9 cellular contexts compared by ENCODE assay signal in the genomic region with DNA sequence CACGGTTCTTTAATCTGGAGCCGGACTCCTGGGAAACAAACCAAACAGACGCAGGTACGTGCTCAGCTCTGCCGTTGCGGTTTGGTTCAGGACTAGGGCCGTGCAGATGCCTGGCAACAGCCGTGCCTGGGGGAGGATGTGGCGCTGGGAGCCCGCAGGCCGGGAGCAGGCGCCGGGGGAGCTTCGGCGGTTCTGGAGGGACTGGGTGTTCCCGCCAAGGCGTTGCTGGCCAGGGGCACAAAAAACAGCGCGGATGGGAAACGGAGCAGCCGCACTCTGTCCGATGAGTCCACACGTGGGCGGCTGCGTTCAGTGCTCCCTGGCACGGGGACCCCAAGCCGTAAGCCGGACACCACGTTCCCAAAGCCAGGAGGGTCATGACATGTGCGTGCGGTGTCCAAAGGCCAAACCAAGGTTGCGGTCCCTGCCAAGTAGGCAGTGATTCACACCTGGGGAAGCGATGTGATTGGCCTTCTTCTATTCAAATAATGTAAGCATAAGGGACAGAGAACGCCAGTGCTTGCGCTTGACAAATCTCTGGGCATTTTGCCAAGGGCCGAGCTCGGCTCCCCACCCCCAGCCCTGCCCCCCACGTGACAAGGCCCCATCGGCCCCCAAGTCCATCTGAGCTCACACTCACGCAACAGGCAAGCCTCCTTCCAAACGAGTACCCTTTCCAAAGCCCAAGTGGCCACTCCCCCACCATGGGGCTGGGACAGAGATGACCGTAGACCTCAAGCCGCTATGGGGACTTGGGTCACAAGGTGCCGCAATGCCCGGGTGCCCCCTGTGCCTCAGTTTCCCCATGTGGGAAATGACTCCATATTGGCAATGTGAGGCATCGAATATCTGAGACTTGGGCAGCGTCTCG. TPM values are rescaled to one million over a fixed set of nuclear protein-coding genes. Genes with fewer than 3 reads are reported as not detected.
DNase-seq lines count a peak whose midpoint lies in the region; ATAC-seq and TF ChIP-seq lines count a peak whose summit lies in the region.
"Had no signal": no experiment of that assay in that cellular context is flagged by ENCODE, and none has a peak within 500 bp of the region (broad histone marks: within the 10 kb centered on the region; RNA-seq: fewer than 3 reads in every experiment).

No MANE protein-coding gene starts in this region.

- POLR2A ChIA-PET in IMR-90 (lab: Charles Lee; ENCODE audit: unreplicated experiment): interaction anchor here (0.6 kb wide), 1 partner anchor 9 kb away, joined by 3 read pairs; no protein-coding TSS in a partner anchor

- WGBS in IMR-90 (ENCODE audit: extremely low coverage in 2 of 2, insufficient read length in 1 of 2), 2 experiments: 35% methylated on average over 25 of the region's 48 CpGs; no CpG with 5 or more reads in 1 of the 2 experiments
- WGBS in lung, 2 donors: 67 to 81% methylated on average over 48 of the region's 48 CpGs

- H3K56ac ChIP-seq in IMR-90 (ENCODE audit: extremely low read depth, insufficient read depth, low read length): no peak overlapping the region

- peak overlapping the region; percentile 99 for H2AK5ac ChIP-seq in IMR-90 (ENCODE audit: low read depth, low read length)

- peak overlapping the region; percentile 93 for H3K4ac ChIP-seq in IMR-90 (ENCODE audit: low read depth, low read length)

- H2BK120ac ChIP-seq in IMR-90 (ENCODE audit: low read depth, low read length): peak overlapping the region; percentile 83

- H3K9me1 ChIP-seq in IMR-90 (ENCODE audit: insufficient read depth, low read length): peaks cover 13% of the 10 kb centered on the region

- H3K9ac ChIP-seq in BLaER1 (no peak overlapping the region), IMR-90 (ENCODE audit: low read depth, low read length) (no peak overlapping the region)

- ATAC-seq in IMR-90 (ENCODE audit: low read depth): no peak
- peak; percentile 43 for ATAC-seq in lung (ENCODE audit: insufficient read depth, low FRiP score)
- ATAC-seq in GM21786 (IDR thresholded peaks at IDR 0.05; ENCODE audit: unreplicated experiment): no peak
- ATAC-seq in GM18868 (IDR thresholded peaks at IDR 0.05; ENCODE audit: unreplicated experiment): no peak

- H2BK15ac ChIP-seq in IMR-90 (ENCODE audit: low read depth, low read length): peak overlapping the region; percentile 63; the same call in 2 of the 3 replicates

- H3K4me2 ChIP-seq in BLaER1 (peak overlapping the region; percentile 99), IMR-90 (ENCODE audit: low read depth, low read length) (no peak overlapping the region)

- H3K27ac ChIP-seq in BLaER1 (no peak overlapping the region), IMR-90 (ENCODE audit: insufficient read depth, low read length) (peak overlapping the region; percentile 24), lung (ENCODE audit: low read depth in 1 of 2, low read length in 1 of 2) (peak overlapping the region in 1 of 2 donors; percentile 59)

- H3K9me3 ChIP-seq in BLaER1: no peaks in the 10 kb centered on the region
- H3K9me3 ChIP-seq in IMR-90 (ENCODE audit: control insufficient read depth, insufficient read depth, low read length): peaks cover 3% of the 10 kb centered on the region; the same call in 1 of the 2 replicates
- no peaks in the 10 kb centered on the region for H3K9me3 ChIP-seq in lung (ENCODE audit: control insufficient read depth in 2 of 2, insufficient read depth in 1 of 2, low read length in 1 of 2)

- H3K23ac ChIP-seq in IMR-90 (ENCODE audit: low read depth, low read length): no peak overlapping the region

- BruUV-seq in IMR-90 (replicated peaks; lab: Mats Ljungman, UMichigan): no TSS peak

- H3K36me3 ChIP-seq in BLaER1: no peaks in the 10 kb centered on the region
- H3K36me3 ChIP-seq in IMR-90 (ENCODE audit: control insufficient read depth, insufficient read depth, low read length): no peaks in the 10 kb centered on the region
- H3K36me3 ChIP-seq in lung (ENCODE audit: control insufficient read depth in 2 of 2, insufficient read depth in 2 of 2, low read length in 2 of 2): no peaks in the 10 kb centered on the region

- H3K27me3 ChIP-seq in BLaER1 (peaks cover 49% of the 10 kb centered on the region), IMR-90 (ENCODE audit: control insufficient read depth, insufficient read depth, low read length) (peaks cover 39% of the 10 kb centered on the region), lung (ENCODE audit: control insufficient read depth, insufficient read depth) (no peaks in the 10 kb centered on the region)

- H4K20me1 ChIP-seq in BLaER1 (peaks cover 14% of the 10 kb centered on the region; the same call in 1 of the 2 replicates), IMR-90 (ENCODE audit: insufficient read depth, low read length) (peaks cover 19% of the 10 kb centered on the region; the same call in 1 of the 2 replicates)

- H3K4me3 ChIP-seq in BLaER1 (no peak overlapping the region), IMR-90 (ENCODE audit: insufficient read depth, low read depth, low read length) (no peak overlapping the region), lung (no peak overlapping the region)

- no peak overlapping the region for H2BK5ac ChIP-seq in IMR-90 (ENCODE audit: low read depth, low read length, poor library complexity, severe bottlenecking)

- CTCF ChIA-PET in IMR-90 (lab: Yijun Ruan, JAX): no interaction called here

- no peak for TF ChIP-seq RAD21 in IMR-90 (IDR thresholded peaks at IDR 0.05; ENCODE audit: low read length)

- peak overlapping the region; percentile 62 for H4K91ac ChIP-seq in IMR-90 (ENCODE audit: insufficient read depth, low read depth, low read length)

- H4K5ac ChIP-seq in IMR-90 (ENCODE audit: low read depth, low read length): peak overlapping the region; percentile 7; the same call in 1 of the 2 replicates

- in situ Hi-C loops in IMR-90 (cut with MboI; ENCODE audit: low sequenced_read_pairs): loop anchor here (25.0 kb wide), 1 partner anchor 828 kb away; the partner anchor contains the start of gene MRPL36

- H2AK9ac ChIP-seq in IMR-90 (replicated peaks; ENCODE audit: low read depth, low read length, poor library complexity): no peak overlapping the region

- dilution Hi-C loops in IMR-90 (cut with HindIII; ENCODE audit: low sequenced_read_pairs, unreplicated experiment): no loop called here

- peak overlapping the region; percentile 22; the same call in 1 of the 2 replicates for H3K18ac ChIP-seq in IMR-90 (ENCODE audit: low read depth, low read length)

- no peak for TF ChIP-seq CTCF in IMR-90 (conservative IDR thresholded peaks at IDR 0.05; ENCODE audit: low read depth, low read length)
- TF ChIP-seq CTCF in lung (IDR thresholded peaks at IDR 0.05; ENCODE audit: control extremely low read depth, extremely low read depth): no peak

- H2AFZ ChIP-seq in IMR-90 (replicated peaks; ENCODE audit: low read length, poor library complexity): no peak overlapping the region

- H3K4me1 ChIP-seq in BLaER1: peaks cover 85% of the 10 kb centered on the region
- H3K4me1 ChIP-seq in IMR-90 (ENCODE audit: control insufficient read depth, insufficient read depth, low read length): peaks cover 38% of the 10 kb centered on the region
- peaks cover 0 to 16% of the 10 kb centered on the region in 2 donors for H3K4me1 ChIP-seq in lung (ENCODE audit: control insufficient read depth in 2 of 2, insufficient read depth in 2 of 2, low read length in 2 of 2)

- intact Hi-C loops in IMR-90 (cut with micrococcal nuclease): no loop called here

- H3K79me1 ChIP-seq in IMR-90 (ENCODE audit: low read depth in 1 of 2, low read length in 2 of 2): no peaks in the 10 kb centered on the region

- peak overlapping the region; percentile 75 for H2BK20ac ChIP-seq in IMR-90 (ENCODE audit: low read depth, low read length)

- peak overlapping the region in 1 of 2 experiments; percentile 17; a peak in 1 of 4 replicates for H4K8ac ChIP-seq in IMR-90 (ENCODE audit: low read depth in 2 of 2, low read length in 2 of 2)

- DNase-seq in IMR-90 (peak; percentile 54), amniotic epithelial cell (ENCODE audit: low read depth) (peak; percentile 63), lung (ENCODE audit: low spot score) (peak; percentile 63), GDM1 (lab: John Stamatoyannopoulos, UW) (no peak), HuH-7 (ENCODE audit: low spot score) (no peak)
- DNase-seq: stimulated activated CD4-positive, alpha-beta T cell treated with anti-CD3 and anti-CD28 coated beads, Interleukin-2, amount 100 ng/mL, for 48 hours had no signal

- TF ChIP-seq POLR2A in IMR-90 (IDR thresholded peaks at IDR 0.05; ENCODE audit: low read depth, low read length): no peak

- 0 out of 2 replicates have a peak overlapping the region, but pooled peaks have one; percentile 27 for H3K14ac ChIP-seq in IMR-90 (replicated peaks; ENCODE audit: low read depth, low read length)

TF ChIP-seq in IMR-90, 13 proteins besides CTCF, POLR2A, EP300 and RAD21:
- TF ChIP-seq NFE2L2 (IDR thresholded peaks at IDR 0.05; ENCODE audit: low read depth, low read length) (no peak), BHLHE40 (IDR thresholded peaks at IDR 0.05; ENCODE audit: low read depth, low read length) (peak; percentile 79), SMC3 (IDR thresholded peaks at IDR 0.05; ENCODE audit: low read depth, low read length) (no peak), RFX5 (IDR thresholded peaks at IDR 0.05; ENCODE audit: low read depth, low read length) (no peak), CHD1 (IDR thresholded peaks at IDR 0.05; ENCODE audit: low read depth, low read length) (no peak), CEBPB (IDR thresholded peaks at IDR 0.05; ENCODE audit: low read depth, low read length) (no peak)
- TF ChIP-seq, protein P1, sequence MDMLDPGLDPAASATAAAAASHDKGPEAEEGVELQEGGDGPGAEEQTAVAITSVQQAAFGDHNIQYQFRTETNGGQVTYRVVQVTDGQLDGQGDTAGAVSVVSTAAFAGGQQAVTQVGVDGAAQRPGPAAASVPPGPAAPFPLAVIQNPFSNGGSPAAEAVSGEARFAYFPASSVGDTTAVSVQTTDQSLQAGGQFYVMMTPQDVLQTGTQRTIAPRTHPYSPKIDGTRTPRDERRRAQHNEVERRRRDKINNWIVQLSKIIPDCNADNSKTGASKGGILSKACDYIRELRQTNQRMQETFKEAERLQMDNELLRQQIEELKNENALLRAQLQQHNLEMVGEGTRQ (IDR thresholded peaks at IDR 0.05; ENCODE audit: low read depth, low read length): peak; percentile 45; the same call in 1 of the 2 replicates
TF ChIP-seq in IMR-90: peak in this region for 2.

RNA-seq across cellular contexts. Expression of gene NKD2, which starts 49.7 kb away (rescaled TPM):
- total RNA-seq in IMR-90 (2012; rRNA removed) (not detected in 2 replicates), lung (10 to 100 TPM in 1 of 2 donors, 1 to 10 TPM in 1; 9.9 to 88.0 TPM)
- polyA plus RNA-seq in IMR-90 (2012; rRNA removed) (not detected in 2 replicates), lung (10 to 100 TPM; 34.3 to 62.5 TPM)
- not detected in 2 replicates for polyA plus RNA-seq in IMR-90 (2012; cell fraction: cytosol; rRNA removed)
- polyA plus RNA-seq in IMR-90 (2012; cell fraction: nucleus; rRNA removed; ENCODE audit: low replicate concordance): not detected in 2 replicates

Comparison
In these comparisons a context has a peak if more than half of its experiments do, and no peak if none do; other contexts are left out.
1. DNase-seq: peak in IMR-90 (single experiment), amniotic epithelial cell (single experiment) and lung (single experiment); none in GDM1 (single experiment) and HuH-7 (single experiment).
2. RNA of gene NKD2, which starts 49.7 kb away (total RNA-seq): 9.9 to 88.0 TPM in lung; not detected in IMR-90; every median in the first group is over 10 times any median in the second.